In genomic region chr12:9240776-9241175, GRCh38 we compare ENCODE assay signal across 14 cellular contexts. TPM values are rescaled to one million over a fixed set of nuclear protein-coding genes. Genes with fewer than 3 reads are reported as not detected.
DNase-seq lines count a peak whose midpoint lies in the region; TF ChIP-seq lines count a peak whose summit lies in the region.
"Had no signal": no experiment of that assay in that cellular context is flagged by ENCODE, and none has a peak within 500 bp of the region (broad histone marks: within the 10 kb centered on the region; RNA-seq: fewer than 3 reads in every experiment).

No MANE protein-coding gene starts in this region.

- POLR2A ChIA-PET in CD8-positive, alpha-beta memory T cell (lab: Charles Lee): no interaction called here

- H3K27ac ChIP-seq in CD8-positive, alpha-beta memory T cell (ENCODE audit: low read depth, low read length): no peak overlapping the region
- no peak overlapping the region for H3K27ac ChIP-seq in coronary artery
- H3K27ac ChIP-seq: ovary had no signal

- peaks cover 2 to 4% of the 10 kb centered on the region in 2 donors for H3K27me3 Mint-ChIP-seq in CD8-positive, alpha-beta memory T cell
- no peaks in the 10 kb centered on the region for H3K27me3 Mint-ChIP-seq in HFFc6 (ENCODE audit: insufficient read depth)

- peak; percentile 27 for DNase-seq in Ammon's horn (ENCODE audit: low spot score)
- DNase-seq in CD8-positive, alpha-beta memory T cell: no peak
- no peak for DNase-seq in coronary artery (ENCODE audit: low spot score)
- peak; percentile 66 for DNase-seq in pons (ENCODE audit: low spot score)
- DNase-seq in HFFc6: no peak
- DNase-seq in NCI-H82 (lab: John Stamatoyannopoulos, UW): no peak
- DNase-seq in OCI-M1 (lab: John Stamatoyannopoulos, UW): no peak
- DNase-seq: aorta; effector CD8-positive, alpha-beta T cell; GF-D8; NCI-H1092; NCI-H345; ovary had no signal

- CTCF ChIA-PET in CD8-positive, alpha-beta memory T cell (lab: Charles Lee): no interaction called here

- no peaks in the 10 kb centered on the region for H3K27me3 ChIP-seq in CD8-positive, alpha-beta memory T cell (ENCODE audit: insufficient read depth, low read length, poor library complexity, severe bottlenecking)
- H3K27me3 ChIP-seq: ovary had no signal

- H3K4me3 ChIP-seq in CD8-positive, alpha-beta memory T cell (ENCODE audit: low read length): no peak overlapping the region
- H3K4me3 ChIP-seq in coronary artery: peak overlapping the region; percentile 61

- H3K27ac Mint-ChIP-seq in CD8-positive, alpha-beta memory T cell: peak overlapping the region in 7 of 8 donors; percentile 23 to 99 (median 97)
- no peak overlapping the region for H3K27ac Mint-ChIP-seq in HFFc6

- peak overlapping the region; percentile 88 to 98 (median 93) for H3K4me3 Mint-ChIP-seq in CD8-positive, alpha-beta memory T cell
- H3K4me3 Mint-ChIP-seq in HFFc6: no peak overlapping the region

- TF ChIP-seq CTCF in coronary artery (IDR thresholded peaks at IDR 0.05): no peak
- no peak for TF ChIP-seq CTCF in HFFc6 (IDR thresholded peaks at IDR 0.05)

- H3K4me1 Mint-ChIP-seq in CD8-positive, alpha-beta memory T cell: peaks cover 21 to 29% (median 23%) of the 10 kb centered on the region in 3 donors
- H3K4me1 Mint-ChIP-seq in HFFc6 (ENCODE audit: low read depth): no peaks in the 10 kb centered on the region

- H3K36me3 ChIP-seq in CD8-positive, alpha-beta memory T cell (ENCODE audit: insufficient read depth, low read length): no peaks in the 10 kb centered on the region
- H3K36me3 ChIP-seq: ovary had no signal

- H3K9me3 ChIP-seq in CD8-positive, alpha-beta memory T cell (ENCODE audit: low read length): no peaks in the 10 kb centered on the region
- H3K9me3 ChIP-seq: ovary had no signal

- H3K9me3 Mint-ChIP-seq in CD8-positive, alpha-beta memory T cell: no peaks in the 10 kb centered on the region
- H3K9me3 Mint-ChIP-seq in HFFc6: no peaks in the 10 kb centered on the region

- H3K36me3 Mint-ChIP-seq in CD8-positive, alpha-beta memory T cell: peaks cover 0 to 10% (median 5%) of the 10 kb centered on the region in 3 donors
- 0 out of 2 replicates have a peak, but pooled peaks cover 4% of the 10 kb centered on the region for H3K36me3 Mint-ChIP-seq in HFFc6 (ENCODE audit: low read depth)

- peaks cover 4% of the 10 kb centered on the region for H3K4me1 ChIP-seq in CD8-positive, alpha-beta memory T cell (ENCODE audit: insufficient read depth, low read length)

RNA-seq across cellular contexts. Expression of gene PZP, which starts 32.6 kb away (rescaled TPM):
- not detected for total RNA-seq in CD8-positive, alpha-beta memory T cell
- 0.28 TPM for polyA plus RNA-seq in CD8-positive, alpha-beta memory T cell
- total RNA-seq in HFFc6 (2021; fragmentation: NEBNext Ultra II Directional; extraction: Animal tissue kit (Norgen Biotek cat#: 25700)): not detected
- total RNA-seq: lower leg skin had no signal
- polyA plus RNA-seq: aorta had no signal

Comparison
In these comparisons a context has a peak if more than half of its experiments do, and no peak if none do; other contexts are left out.
1. DNase-seq: peak in Ammon's horn (single experiment) and pons (single experiment); none in CD8-positive, alpha-beta memory T cell (0 of 5), coronary artery (single experiment), HFFc6 (single experiment), NCI-H82 (single experiment) and OCI-M1 (single experiment).